Comparison of ENCODE assay signal across 3 cellular contexts in genomic region chr9:115192280-115192679, GRCh38.
A peak's percentile ranks its signal among the peaks of the same experiment; 100 is the strongest.
TF ChIP-seq lines count a peak whose summit lies in the region.

No MANE protein-coding gene starts in this region.

TF ChIP-seq in liver, 16 proteins besides CTCF, POLR2A, EP300 and RAD21:
- TF ChIP-seq HNF4G (IDR thresholded peaks at IDR 0.05) (no peak), MAX (IDR thresholded peaks at IDR 0.05) (peak; percentile 36)

TF ChIP-seq in HepG2, 621 proteins besides CTCF, POLR2A, EP300 and RAD21:
- TF ChIP-seq RARA (CRISPR knock-in tag; IDR thresholded peaks at IDR 0.05): no peak
- TF ChIP-seq KAT7 (CRISPR knock-in tag; IDR thresholded peaks at IDR 0.05; ENCODE audit: borderline replicate concordance): no peak
- no peak for TF ChIP-seq MED13 (CRISPR knock-in tag; IDR thresholded peaks at IDR 0.05)
- no peak for TF ChIP-seq ZNF281 (CRISPR knock-in tag; IDR thresholded peaks at IDR 0.05; ENCODE audit: borderline replicate concordance)
- TF ChIP-seq LBX2 (CRISPR knock-in tag; IDR thresholded peaks at IDR 0.05; ENCODE audit: borderline replicate concordance): no peak
- no peak for TF ChIP-seq THRA (CRISPR knock-in tag; IDR thresholded peaks at IDR 0.05; ENCODE audit: borderline replicate concordance)
- no peak for TF ChIP-seq ZNF674 (CRISPR knock-in tag; IDR thresholded peaks at IDR 0.05; ENCODE audit: low read depth)
- TF ChIP-seq TOPORS (CRISPR knock-in tag; IDR thresholded peaks at IDR 0.05): no peak

TF ChIP-seq in H1, 55 proteins besides CTCF, POLR2A, EP300 and RAD21:
- TF ChIP-seq POU5F1 (IDR thresholded peaks at IDR 0.05; ENCODE audit: low read depth, low read length) (no peak), CEBPB (IDR thresholded peaks at IDR 0.05; ENCODE audit: low read depth, low read length) (no peak), CHD1 (IDR thresholded peaks at IDR 0.05; ENCODE audit: low read depth, low read length) (no peak), EGR1 (IDR thresholded peaks at IDR 0.05; ENCODE audit: borderline replicate concordance, low read depth, low read length) (no peak), GTF2F1 (IDR thresholded peaks at IDR 0.05; ENCODE audit: borderline replicate concordance, low read depth, low read length) (no peak), NANOG (IDR thresholded peaks at IDR 0.05; ENCODE audit: insufficient read depth, low read depth, low read length, poor library complexity, severe bottlenecking) (no peak), KDM1A (IDR thresholded peaks at IDR 0.05; ENCODE audit: borderline replicate concordance, low read length) (no peak), USF2 (IDR thresholded peaks at IDR 0.05; ENCODE audit: low read length) (no peak), YY1 (IDR thresholded peaks at IDR 0.05; ENCODE audit: low read depth, low read length) (no peak), RBBP5 (IDR thresholded peaks at IDR 0.05; ENCODE audit: borderline replicate concordance, low read depth, low read length) (no peak), SAP30 (IDR thresholded peaks at IDR 0.05; ENCODE audit: insufficient read depth, insufficient replicate concordance, low read length) (no peak)
